In genomic region chr14:92523752-92524151, GRCh38 we compare ENCODE assay signal across 1 cellular context.
TF ChIP-seq lines count a peak whose summit lies in the region.

No MANE protein-coding gene starts in this region.

TF ChIP-seq in SK-N-SH treated with all-trans-retinoic acid at 6 μM for 48 hours, 23 proteins besides CTCF, POLR2A, EP300 and RAD21 (continued from another document):
- TF ChIP-seq, protein P1, sequence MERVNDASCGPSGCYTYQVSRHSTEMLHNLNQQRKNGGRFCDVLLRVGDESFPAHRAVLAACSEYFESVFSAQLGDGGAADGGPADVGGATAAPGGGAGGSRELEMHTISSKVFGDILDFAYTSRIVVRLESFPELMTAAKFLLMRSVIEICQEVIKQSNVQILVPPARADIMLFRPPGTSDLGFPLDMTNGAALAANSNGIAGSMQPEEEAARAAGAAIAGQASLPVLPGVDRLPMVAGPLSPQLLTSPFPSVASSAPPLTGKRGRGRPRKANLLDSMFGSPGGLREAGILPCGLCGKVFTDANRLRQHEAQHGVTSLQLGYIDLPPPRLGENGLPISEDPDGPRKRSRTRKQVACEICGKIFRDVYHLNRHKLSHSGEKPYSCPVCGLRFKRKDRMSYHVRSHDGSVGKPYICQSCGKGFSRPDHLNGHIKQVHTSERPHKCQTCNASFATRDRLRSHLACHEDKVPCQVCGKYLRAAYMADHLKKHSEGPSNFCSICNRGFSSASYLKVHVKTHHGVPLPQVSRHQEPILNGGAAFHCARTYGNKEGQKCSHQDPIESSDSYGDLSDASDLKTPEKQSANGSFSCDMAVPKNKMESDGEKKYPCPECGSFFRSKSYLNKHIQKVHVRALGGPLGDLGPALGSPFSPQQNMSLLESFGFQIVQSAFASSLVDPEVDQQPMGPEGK (CRISPR knock-in tag; IDR thresholded peaks at IDR 0.05; ENCODE audit: borderline replicate concordance) = no peak
- no peak for TF ChIP-seq PPARA (CRISPR knock-in tag; IDR thresholded peaks at IDR 0.05; ENCODE audit: borderline replicate concordance)
- no peak for TF ChIP-seq BACH2 (CRISPR knock-in tag; IDR thresholded peaks at IDR 0.05; ENCODE audit: borderline replicate concordance)
- TF ChIP-seq SNAI2 (CRISPR knock-in tag; IDR thresholded peaks at IDR 0.05) = no peak
- TF ChIP-seq, protein P2, sequence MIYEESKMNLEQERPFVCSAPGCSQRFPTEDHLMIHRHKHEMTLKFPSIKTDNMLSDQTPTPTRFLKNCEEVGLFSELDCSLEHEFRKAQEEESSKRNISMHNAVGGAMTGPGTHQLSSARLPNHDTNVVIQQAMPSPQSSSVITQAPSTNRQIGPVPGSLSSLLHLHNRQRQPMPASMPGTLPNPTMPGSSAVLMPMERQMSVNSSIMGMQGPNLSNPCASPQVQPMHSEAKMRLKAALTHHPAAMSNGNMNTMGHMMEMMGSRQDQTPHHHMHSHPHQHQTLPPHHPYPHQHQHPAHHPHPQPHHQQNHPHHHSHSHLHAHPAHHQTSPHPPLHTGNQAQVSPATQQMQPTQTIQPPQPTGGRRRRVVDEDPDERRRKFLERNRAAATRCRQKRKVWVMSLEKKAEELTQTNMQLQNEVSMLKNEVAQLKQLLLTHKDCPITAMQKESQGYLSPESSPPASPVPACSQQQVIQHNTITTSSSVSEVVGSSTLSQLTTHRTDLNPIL (CRISPR knock-in tag; IDR thresholded peaks at IDR 0.05; ENCODE audit: low read depth) = no peak
TF ChIP-seq in SK-N-SH treated with all-trans-retinoic acid at 6 μM for 48 hours: peak in this region for 0.
